ENCODE assay signal across 8 cellular contexts in the genomic region with DNA sequence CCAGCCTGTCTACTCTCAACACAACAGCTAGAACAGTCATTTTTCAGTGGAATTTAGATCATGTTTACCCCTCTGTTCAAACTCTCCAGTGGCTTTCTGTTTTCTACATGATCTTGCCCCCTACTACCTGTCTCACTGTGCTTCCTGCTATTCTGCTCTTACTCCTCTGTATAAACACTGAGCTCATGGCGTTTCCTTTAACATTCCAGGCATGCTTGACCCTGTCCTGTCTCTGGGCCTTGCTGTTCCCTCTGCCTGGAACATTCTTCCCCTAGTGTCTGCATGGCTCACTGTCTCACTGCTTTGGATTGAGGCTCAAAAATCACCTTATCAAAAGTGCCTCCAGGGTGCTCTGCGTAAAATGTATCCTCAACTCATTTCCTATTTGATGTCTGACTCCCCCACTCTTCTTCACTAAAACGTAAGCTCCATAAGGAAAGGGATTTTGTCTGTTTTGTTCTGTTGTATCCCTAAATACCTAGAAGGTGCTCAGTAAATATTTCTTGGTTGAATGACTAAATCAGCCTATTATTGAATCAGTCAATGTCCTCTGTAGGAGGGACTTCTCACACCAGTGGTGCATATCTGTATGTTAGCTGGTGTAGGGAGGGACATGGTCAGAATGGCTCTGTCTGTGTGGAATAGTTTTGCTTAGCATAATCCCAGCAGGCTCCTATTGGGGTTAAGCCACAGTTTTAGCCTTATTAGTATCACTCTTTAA.
DNase-seq lines count a peak whose midpoint lies in the region; ATAC-seq and TF ChIP-seq lines count a peak whose summit lies in the region.
"Not testable (repeated sequence)": the region's sequence is repeated elsewhere in the genome, so short reads cannot be mapped to it uniquely, and the experiment has no call there.

No MANE protein-coding gene starts in this region.

- not testable (repeated sequence) for TF ChIP-seq CTCF in AG10803 (conservative IDR thresholded peaks at IDR 0.05; ENCODE audit: low read length); H9 (conservative IDR thresholded peaks at IDR 0.05); SK-N-SH (IDR thresholded peaks at IDR 0.05); astrocyte of the spinal cord (IDR thresholded peaks at IDR 0.05; ENCODE audit: low read depth, low read length); foreskin keratinocyte (conservative IDR thresholded peaks at IDR 0.05); neural progenitor cell (IDR thresholded peaks at IDR 0.05)
- TF ChIP-seq CTCF in endodermal cell (conservative IDR thresholded peaks at IDR 0.05), result peak; percentile 17

- not testable (repeated sequence) for H3K27me3 Mint-ChIP-seq in H9 (ENCODE audit: low read depth); endodermal cell (ENCODE audit: insufficient read depth); neural progenitor cell (ENCODE audit: insufficient read depth, low read depth)

- not testable (repeated sequence) for H2BK12ac ChIP-seq in H9 (ENCODE audit: insufficient read length, low read depth, low read length)

- H3K9me3 Mint-ChIP-seq in H9, endodermal cell, neural progenitor cell: not testable (repeated sequence)

- not testable (repeated sequence) for TF ChIP-seq EP300 in SK-N-SH (IDR thresholded peaks at IDR 0.05; ENCODE audit: borderline replicate concordance in 1 of 2, low read depth in 1 of 2, low read length in 1 of 2)

- H3K56ac ChIP-seq in H9 (ENCODE audit: insufficient read length, low read depth, low read length), result not testable (repeated sequence)

- POLR2A ChIA-PET in SK-N-SH (lab: Yijun Ruan, JAX), result interaction anchor here (0.6 kb wide), 1 partner anchor 155 kb away, joined by 3 read pairs; no protein-coding TSS in a partner anchor

- in situ Hi-C loops in astrocyte of the spinal cord (cut with HindIII; ENCODE audit: low sequenced_read_pairs), result not testable (repeated sequence)

- not testable (repeated sequence) for H3T11ph ChIP-seq in H9 (ENCODE audit: low read length)

- H2AFZ ChIP-seq in H9 (ENCODE audit: low read length); SK-N-SH (ENCODE audit: low read depth); neural progenitor cell (replicated peaks): not testable (repeated sequence)

- not testable (repeated sequence) for H3K9me2 ChIP-seq in SK-N-SH

- H2BK120ac ChIP-seq in H9 (ENCODE audit: low read depth, low read length, poor library complexity, severe bottlenecking), result not testable (repeated sequence)

- not testable (repeated sequence) for H2BK15ac ChIP-seq in H9 (ENCODE audit: low read depth, low read length)

- not testable (repeated sequence) for H3K4ac ChIP-seq in H9 (ENCODE audit: low read depth, low read length)

- CTCF ChIA-PET in SK-N-SH (lab: Yijun Ruan, JAX), result not testable (repeated sequence)

- not testable (repeated sequence) for H3K14ac ChIP-seq in H9 (ENCODE audit: insufficient read depth, low read length)

- H4K91ac ChIP-seq in H9 (ENCODE audit: insufficient read length, low read depth, low read length), result not testable (repeated sequence)

- not testable (repeated sequence) for H3K79me2 ChIP-seq in H9 (ENCODE audit: insufficient read depth, low read length); SK-N-SH (ENCODE audit: insufficient read depth); neural progenitor cell (ENCODE audit: low read depth)

- H2AK5ac ChIP-seq in H9 (ENCODE audit: insufficient read length, low read length), result not testable (repeated sequence)

- H3K4me1 Mint-ChIP-seq in H9, result peaks cover 12 to 13% of the 10 kb centered on the region in 2 experiments
- H3K4me1 Mint-ChIP-seq in endodermal cell, result not testable (repeated sequence)
- H3K4me1 Mint-ChIP-seq in neural progenitor cell, result peaks cover 15% of the 10 kb centered on the region

- H3K27ac ChIP-seq in H9 (ENCODE audit: insufficient read length, low read depth, low read length); SK-N-SH (ENCODE audit: low read depth in 2 of 2, low read length in 1 of 2); endodermal cell (ENCODE audit: low read depth, low read length); foreskin keratinocyte; neural progenitor cell: not testable (repeated sequence)

- TF ChIP-seq RAD21 in SK-N-SH (IDR thresholded peaks at IDR 0.05; ENCODE audit: low read length), result not testable (repeated sequence)

- WGBS in H9 (ENCODE audit: extremely low coverage, insufficient read length, low lambda C conversion rate), result no CpG with 5 or more reads among the region's 3 CpGs
- WGBS in SK-N-SH (ENCODE audit: low lambda C conversion rate), result 71% methylated on average over 3 of the region's 3 CpGs
- WGBS in endodermal cell (ENCODE audit: insufficient coverage in 1 of 2, insufficient read length in 1 of 2), 2 experiments, result 20 to 49% methylated on average over 1 to 2 of the region's 3 CpGs

- DNase-seq in AG10803 (ENCODE audit: low read depth) (peak; percentile 38), H9 (peak; percentile 47), astrocyte of the spinal cord (ENCODE audit: low read depth, low spot score) (peak; percentile 21), endodermal cell (peak; percentile 69), foreskin keratinocyte (peak; percentile 22 to 58), kidney tubule cell (ENCODE audit: low spot score) (peak; percentile 77), neural progenitor cell (ENCODE audit: low spot score) (peak; percentile 8)
- DNase-seq in SK-N-SH, result not testable (repeated sequence)

- not testable (repeated sequence) for H3K36me3 Mint-ChIP-seq in H9 (ENCODE audit: insufficient read depth in 1 of 3, low read depth in 3 of 3); endodermal cell (ENCODE audit: low read depth); neural progenitor cell

- H3K27me3 ChIP-seq in H9 (ENCODE audit: insufficient read depth, low read length); SK-N-SH (ENCODE audit: insufficient read depth); endodermal cell (ENCODE audit: control insufficient read depth, insufficient read depth, low read length, poor library complexity, severe bottlenecking); foreskin keratinocyte; neural progenitor cell: not testable (repeated sequence)

- H3K4me3 ChIP-seq in AG10803 (ENCODE audit: low read length); SK-N-SH (ENCODE audit: low read depth in 2 of 2, low read length in 1 of 2); astrocyte of the spinal cord (ENCODE audit: low read depth, low read length); endodermal cell (ENCODE audit: low read length); neural progenitor cell: not testable (repeated sequence)

- not testable (repeated sequence) for H3K9ac ChIP-seq in H9 (ENCODE audit: extremely low read depth, insufficient read length, low read length); SK-N-SH; endodermal cell (ENCODE audit: extremely low read depth, low read length, poor library complexity, severe bottlenecking); neural progenitor cell

- not testable (repeated sequence) for H4K8ac ChIP-seq in H9 (replicated peaks; ENCODE audit: insufficient read length, low read depth, low read length)

- not testable (repeated sequence) for H3F3A ChIP-seq in SK-N-SH (replicated peaks; ENCODE audit: insufficient read depth); neural progenitor cell (ENCODE audit: low read depth)

- not testable (repeated sequence) for H3K23ac ChIP-seq in H9 (ENCODE audit: insufficient read length, low read depth, low read length)

- not testable (repeated sequence) for H3K23me2 ChIP-seq in H9 (ENCODE audit: insufficient read length, low read depth, low read length, poor library complexity, severe bottlenecking)

- not testable (repeated sequence) for H3K4me2 ChIP-seq in H9 (ENCODE audit: insufficient read depth, insufficient read length, low read length); neural progenitor cell
- peak overlapping the region; percentile 14; the same call in 1 of the 2 replicates for H3K4me2 ChIP-seq in SK-N-SH

- H4K20me1 ChIP-seq in H9 (ENCODE audit: control insufficient read depth, insufficient read depth, insufficient read length); SK-N-SH (ENCODE audit: insufficient read depth); neural progenitor cell (ENCODE audit: low read depth): not testable (repeated sequence)

- peak; percentile 11 for ATAC-seq in foreskin keratinocyte

- H3K18ac ChIP-seq in H9 (ENCODE audit: insufficient read length, low read depth, low read length), result not testable (repeated sequence)

- H4K5ac ChIP-seq in H9 (ENCODE audit: insufficient read length, low read depth, low read length), result not testable (repeated sequence)

- not testable (repeated sequence) for H3K79me1 ChIP-seq in H9 (ENCODE audit: insufficient read depth, low read depth, low read length, poor library complexity, severe bottlenecking)

- H3K36me3 ChIP-seq in SK-N-SH (replicated peaks in 1 of 2; ENCODE audit: control insufficient read depth in 1 of 2, insufficient read depth in 2 of 2, low read length in 1 of 2); endodermal cell (ENCODE audit: control insufficient read depth, insufficient read depth, low read length); neural progenitor cell: not testable (repeated sequence)

- not testable (repeated sequence) for H3K4me1 ChIP-seq in H9 (ENCODE audit: insufficient read depth, low read length); endodermal cell (ENCODE audit: control insufficient read depth, insufficient read depth, low read length); neural progenitor cell
- H3K4me1 ChIP-seq in SK-N-SH (ENCODE audit: control insufficient read depth in 1 of 2, insufficient read depth in 2 of 2, low read depth in 1 of 2, low read length in 1 of 2) (peaks cover 0 to 11% of the 10 kb centered on the region in 2 experiments; a peak in 1 of 4 replicates), foreskin keratinocyte (peaks cover 10% of the 10 kb centered on the region)

- not testable (repeated sequence) for H3K4me3 Mint-ChIP-seq in H9, endodermal cell, neural progenitor cell

- not testable (repeated sequence) for H2BK20ac ChIP-seq in H9 (ENCODE audit: low read depth, low read length, poor library complexity, severe bottlenecking)

- H3K27ac Mint-ChIP-seq in H9, endodermal cell, neural progenitor cell: not testable (repeated sequence)

- H3K9me3 ChIP-seq in H9 (ENCODE audit: control insufficient read depth, low read depth, low read length); SK-N-SH; endodermal cell (ENCODE audit: control insufficient read depth, low read length); neural progenitor cell (ENCODE audit: low read depth): not testable (repeated sequence)

- not testable (repeated sequence) for H2BK5ac ChIP-seq in H9 (ENCODE audit: insufficient read length, low read length)
